Comparison of ENCODE assay signal across 1 cellular context in genomic region chr7:155953781-155954549, GRCh38.
TF ChIP-seq lines count a peak whose summit lies in the region.

No MANE protein-coding gene starts in this region.

TF ChIP-seq in HepG2, 621 proteins besides CTCF, POLR2A, EP300 and RAD21 (continued from another document):
- TF ChIP-seq ZNF326 (CRISPR knock-in tag; IDR thresholded peaks at IDR 0.05; ENCODE audit: borderline replicate concordance): no peak
TF ChIP-seq in HepG2: peak in this region for 193.
